Comparison of ENCODE assay signal across 12 cellular contexts in genomic region chr11:62401781-62402180, GRCh38. TPM values are rescaled to one million over a fixed set of nuclear protein-coding genes. Genes with fewer than 3 reads are reported as not detected.
DNase-seq lines count a peak whose midpoint lies in the region; ATAC-seq, FAIRE-seq and TF ChIP-seq lines count a peak whose summit lies in the region.
"Had no signal": no experiment of that assay in that cellular context is flagged by ENCODE, and none has a peak within 500 bp of the region (broad histone marks: within the 10 kb centered on the region; RNA-seq: fewer than 3 reads in every experiment).

No MANE protein-coding gene starts in this region.

- in situ Hi-C loops in mammary epithelial cell (cut with MboI; ENCODE audit: low sequenced_read_pairs in 2 of 2), result loop anchor here in 1 of 2 donors (10.0 kb wide), 1 partner anchor 293 kb away; no protein-coding TSS in a partner anchor

- no peak overlapping the region for H3K4me2 ChIP-seq in mammary epithelial cell (ENCODE audit: insufficient read depth, low read depth, low read length)

- no peak for FAIRE-seq in small intestine (lab: Jason Lieb, UNC)
- FAIRE-seq: endometrium had no signal

- CTCF ChIA-PET in MCF 10A (lab: Yijun Ruan, JAX) (interaction anchor here (0.7 to 1.8 kb wide), 5 partner anchors 12 to 141 kb away, joined by 3 to 9 read pairs (median 3); no protein-coding TSS in a partner anchor), mammary epithelial cell (lab: Charles Lee; ENCODE audit: low non-redundant PET) (no interaction called here)

- H3K27ac ChIP-seq in breast epithelium (peak overlapping the region; percentile 89 to 97), mammary epithelial cell (ENCODE audit: insufficient read depth, low read depth, low read length) (no peak overlapping the region), upper lobe of right lung (peak overlapping the region; percentile 70), small intestine (ENCODE audit: low read depth in 1 of 2, low read length in 1 of 2) (no peak overlapping the region)

- H3K4me1 ChIP-seq in breast epithelium (peaks cover 18 to 39% of the 10 kb centered on the region in 2 donors), mammary epithelial cell (ENCODE audit: insufficient read depth, low read length) (peaks cover 5% of the 10 kb centered on the region), upper lobe of right lung (peaks cover 54% of the 10 kb centered on the region), small intestine (ENCODE audit: control insufficient read depth in 2 of 2, insufficient read depth in 1 of 2, low read depth in 1 of 2, low read length in 1 of 2) (peaks cover 0 to 6% of the 10 kb centered on the region in 2 donors)

- no TSS peak for BruUV-seq in MCF 10A (replicated peaks; lab: Mats Ljungman, UMichigan)
- BruUV-seq in mammary epithelial cell (replicated peaks; lab: Mats Ljungman, UMichigan), result no TSS peak

- peak overlapping the region; percentile 54 for H2AFZ ChIP-seq in mammary epithelial cell (ENCODE audit: low read depth, low read length)

- POLR2A ChIA-PET in MCF 10A (lab: Yijun Ruan, JAX), result interaction anchor here (1.9 kb wide), 1 partner anchor 10 kb away, joined by 6 read pairs; no protein-coding TSS in a partner anchor
- POLR2A ChIA-PET in naive thymus-derived CD8-positive, alpha-beta T cell (lab: Charles Lee), result interaction anchor here (0.6 to 2.9 kb wide), 17 partner anchors 10 to 483 kb away, joined by 3 to 14 read pairs (median 6); partner anchors contain the start of genes C11orf98, CSKMT, MTA2 and STX5

- no peaks in the 10 kb centered on the region for H3K27me3 Mint-ChIP-seq in MCF 10A (ENCODE audit: insufficient read depth, unreplicated experiment)
- H3K27me3 Mint-ChIP-seq in naive thymus-derived CD8-positive, alpha-beta T cell, result no peaks in the 10 kb centered on the region

- peak; percentile 20 to 42 for ATAC-seq in naive thymus-derived CD8-positive, alpha-beta T cell
- ATAC-seq in upper lobe of right lung (no peak), GM18519 (IDR thresholded peaks at IDR 0.05; ENCODE audit: low FRiP score, unreplicated experiment) (no peak), HG03521 (IDR thresholded peaks at IDR 0.05; ENCODE audit: unreplicated experiment) (no peak)

- H3K36me3 ChIP-seq in breast epithelium (no peaks in the 10 kb centered on the region), mammary epithelial cell (ENCODE audit: insufficient read depth, low read length) (no peaks in the 10 kb centered on the region), upper lobe of right lung (no peaks in the 10 kb centered on the region), small intestine (ENCODE audit: control insufficient read depth in 2 of 2, insufficient read depth in 2 of 2, low read length in 2 of 2) (no peaks in the 10 kb centered on the region)

- no peaks in the 10 kb centered on the region for H4K20me1 ChIP-seq in mammary epithelial cell (ENCODE audit: insufficient read depth, low read length)

- no peaks in the 10 kb centered on the region for H3K9me3 Mint-ChIP-seq in MCF 10A (ENCODE audit: unreplicated experiment)
- no peaks in the 10 kb centered on the region for H3K9me3 Mint-ChIP-seq in naive thymus-derived CD8-positive, alpha-beta T cell

- H3K4me3 ChIP-seq in breast epithelium (peak overlapping the region in 2 of 3 donors; percentile 31 to 49), mammary epithelial cell (replicated peaks in 1 of 3; ENCODE audit: insufficient read depth in 1 of 3, low read depth in 2 of 3, low read length in 3 of 3) (no peak overlapping the region), upper lobe of right lung (no peak overlapping the region), small intestine (ENCODE audit: low read depth in 1 of 2, low read length in 2 of 2) (no peak overlapping the region)

- peak in 1 of 2 donors; percentile 63 for DNase-seq in breast epithelium (ENCODE audit: low spot score in 2 of 2)
- DNase-seq in MCF 10A (ENCODE audit: unreplicated experiment), result no peak
- no peak for DNase-seq in mammary epithelial cell
- DNase-seq in naive thymus-derived CD8-positive, alpha-beta T cell, result no peak
- DNase-seq in upper lobe of right lung, result peak; percentile 62
- DNase-seq in small intestine, result no peak
- DNase-seq: NCI-H526, SW 1271 had no signal

- no peak overlapping the region for H3K27ac Mint-ChIP-seq in MCF 10A (ENCODE audit: low read depth, unreplicated experiment)
- H3K27ac Mint-ChIP-seq in naive thymus-derived CD8-positive, alpha-beta T cell, result peak overlapping the region; percentile 89 to 98 (median 96)

- H3K27me3 ChIP-seq in breast epithelium (no peaks in the 10 kb centered on the region), mammary epithelial cell (ENCODE audit: insufficient read depth, low read length) (no peaks in the 10 kb centered on the region), upper lobe of right lung (no peaks in the 10 kb centered on the region), small intestine (ENCODE audit: control insufficient read depth in 2 of 2, insufficient read depth in 2 of 2, low read length in 2 of 2) (no peaks in the 10 kb centered on the region)

- TF ChIP-seq CTCF in breast epithelium (IDR thresholded peaks at IDR 0.05) (no peak), MCF 10A (IDR thresholded peaks at IDR 0.05; ENCODE audit: unreplicated experiment) (no peak), mammary epithelial cell (conservative IDR thresholded peaks at IDR 0.05 in 1 of 2, IDR thresholded peaks at IDR 0.05 in 1 of 2; ENCODE audit: extremely low read depth in 1 of 2, insufficient read depth in 1 of 2, low read depth in 1 of 2, low read length in 2 of 2) (no peak), upper lobe of right lung (IDR thresholded peaks at IDR 0.05) (no peak)

- no peak overlapping the region for H3K9ac ChIP-seq in mammary epithelial cell (ENCODE audit: insufficient read depth, low read length)

- H3K9me3 ChIP-seq in breast epithelium (no peaks in the 10 kb centered on the region), mammary epithelial cell (replicated peaks; ENCODE audit: insufficient read depth, low read length) (no peaks in the 10 kb centered on the region), upper lobe of right lung (no peaks in the 10 kb centered on the region), small intestine (ENCODE audit: control insufficient read depth, low read depth) (no peaks in the 10 kb centered on the region)

- TF ChIP-seq POLR2A in breast epithelium (IDR thresholded peaks at IDR 0.05), result no peak

- dilution Hi-C loops in mammary epithelial cell (cut with HindIII; ENCODE audit: low sequenced_read_pairs), result no loop called here

- 40% methylated on average over 4 of the region's 6 CpGs for WGBS in mammary epithelial cell (ENCODE audit: low coverage, missing lambda C conversion rate)
- 62 to 82% (median 74%) methylated on average over 6 of the region's 6 CpGs for WGBS in small intestine, 3 donors

- H3K36me3 Mint-ChIP-seq in MCF 10A (ENCODE audit: insufficient read depth, unreplicated experiment), result no peaks in the 10 kb centered on the region
- peaks cover 0 to 2% (median 0%) of the 10 kb centered on the region in 3 donors for H3K36me3 Mint-ChIP-seq in naive thymus-derived CD8-positive, alpha-beta T cell

- no peaks in the 10 kb centered on the region for H3K79me2 ChIP-seq in mammary epithelial cell (ENCODE audit: insufficient read depth, low read length)

- H3K4me1 Mint-ChIP-seq in MCF 10A (ENCODE audit: insufficient read depth, unreplicated experiment), result no peaks in the 10 kb centered on the region
- peaks cover 35 to 67% (median 59%) of the 10 kb centered on the region in 4 donors for H3K4me1 Mint-ChIP-seq in naive thymus-derived CD8-positive, alpha-beta T cell

- no peak overlapping the region for H3K4me3 Mint-ChIP-seq in MCF 10A (ENCODE audit: unreplicated experiment)
- H3K4me3 Mint-ChIP-seq in naive thymus-derived CD8-positive, alpha-beta T cell, result peak overlapping the region; percentile 77 to 96 (median 84)

- intact Hi-C loops in breast epithelium (cut with DNase I; ENCODE audit: low total_unique reads), result no loop called here
- intact Hi-C loops in MCF 10A (cut with micrococcal nuclease), result no loop called here
- intact Hi-C loops in mammary epithelial cell (cut with micrococcal nuclease), result no loop called here
- intact Hi-C loops in upper lobe of right lung (cut with DNase I), result no loop called here

RNA-seq across cellular contexts. Expression of gene SCGB1A1, which starts 17.1 kb away (rescaled TPM):
- not detected for total RNA-seq in breast epithelium
- total RNA-seq in MCF 10A (2022), result not detected in 2 replicates
- total RNA-seq in mammary epithelial cell, result not detected
- polyA plus RNA-seq in mammary epithelial cell, result not detected
- not detected for polyA minus RNA-seq in mammary epithelial cell
- total RNA-seq in naive thymus-derived CD8-positive, alpha-beta T cell, result not detected
- not detected for polyA plus RNA-seq in naive thymus-derived CD8-positive, alpha-beta T cell
- 5.4 TPM for total RNA-seq in upper lobe of right lung
- 10 to 100 TPM in 1 of 3 donors, 1 to 10 TPM in 1, not detected in 1; 4.6 to 11.2 TPM for polyA plus RNA-seq in small intestine
- total RNA-seq: LHCN-M2 had no signal

Comparison
In these comparisons a context has a peak if more than half of its experiments do, and no peak if none do; other contexts are left out.
1. H3K27ac ChIP-seq: peak in breast epithelium (2 of 2) and upper lobe of right lung (single experiment); none in mammary epithelial cell (single experiment) and small intestine (0 of 2).
2. H3K4me3 ChIP-seq: peak in breast epithelium (2 of 3); none in mammary epithelial cell (0 of 3), upper lobe of right lung (single experiment) and small intestine (0 of 2).
3. ATAC-seq: peak in naive thymus-derived CD8-positive, alpha-beta T cell (2 of 2); none in upper lobe of right lung (single experiment), GM18519 (single experiment) and HG03521 (single experiment).